ENCODE assay signal across 8 cellular contexts in the genomic region with DNA sequence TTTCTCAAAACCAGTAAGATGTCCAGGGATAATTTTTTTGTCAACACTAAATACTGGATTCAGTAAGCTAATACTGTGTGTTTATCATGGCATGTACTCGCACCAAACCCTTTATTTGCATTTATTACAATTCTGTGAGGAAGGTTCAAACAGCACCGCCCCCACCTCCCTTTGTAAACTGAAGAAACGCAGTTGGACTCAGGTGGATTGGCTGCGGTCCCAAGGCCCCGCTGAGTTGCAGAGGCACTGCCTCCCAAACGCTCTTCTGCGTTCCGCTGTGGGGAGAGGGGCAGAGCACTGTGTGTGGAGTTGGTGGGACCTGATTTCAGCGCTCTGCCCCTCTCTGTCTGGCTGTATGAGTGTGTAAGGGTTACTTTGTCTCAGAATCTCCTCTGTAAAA. TPM values are rescaled to one million over a fixed set of nuclear protein-coding genes. Genes with fewer than 3 reads are reported as not detected.
DNase-seq lines count a peak whose midpoint lies in the region; ATAC-seq, FAIRE-seq and TF ChIP-seq lines count a peak whose summit lies in the region.

No MANE protein-coding gene starts in this region.

- no peaks in the 10 kb centered on the region for H3K27me3 Mint-ChIP-seq in CD4-positive, alpha-beta memory T cell
- peaks cover 9% of the 10 kb centered on the region for H3K27me3 Mint-ChIP-seq in HFFc6 (ENCODE audit: insufficient read depth)

- H4K20me1 ChIP-seq in keratinocyte (ENCODE audit: control insufficient read depth, extremely low read depth, insufficient read depth, low read length) = no peaks in the 10 kb centered on the region

- H3K9me3 ChIP-seq in CD4-positive, alpha-beta memory T cell (ENCODE audit: control insufficient read depth in 1 of 2, low read length in 2 of 2) = no peaks in the 10 kb centered on the region
- H3K9me3 ChIP-seq in SJSA1 (replicated peaks) (no peaks in the 10 kb centered on the region), keratinocyte (ENCODE audit: control insufficient read depth, low read depth, low read length) (no peaks in the 10 kb centered on the region)

- peaks cover 6 to 26% (median 18%) of the 10 kb centered on the region in 4 donors for H3K4me1 Mint-ChIP-seq in CD4-positive, alpha-beta memory T cell
- peaks cover 27% of the 10 kb centered on the region for H3K4me1 Mint-ChIP-seq in HFFc6 (ENCODE audit: low read depth)

- dilution Hi-C loops in keratinocyte (cut with MboI; ENCODE audit: extremely low pct_ligation_motif_present, low sequenced_read_pairs) = no loop called here

- H3K27me3 ChIP-seq in CD4-positive, alpha-beta memory T cell (ENCODE audit: insufficient read depth, low read length) = no peaks in the 10 kb centered on the region
- H3K27me3 ChIP-seq in SJSA1 (replicated peaks) = no peaks in the 10 kb centered on the region
- H3K27me3 ChIP-seq in keratinocyte (ENCODE audit: control insufficient read depth, extremely low read depth, insufficient read depth, low read length) = no peaks in the 10 kb centered on the region

- no peaks in the 10 kb centered on the region for H3K9me1 ChIP-seq in keratinocyte (ENCODE audit: control insufficient read depth, extremely low read depth, insufficient read depth, low read length)

- POLR2A ChIA-PET in CD4-positive, alpha-beta memory T cell (lab: Charles Lee; ENCODE audit: partially characterized antibody) = interaction anchor here (0.8 to 7.8 kb wide), 5 partner anchors 13 to 77 kb away, joined by 3 to 130 read pairs (median 6); a partner anchor contains a TSS

- no peak overlapping the region for H2AFZ ChIP-seq in keratinocyte (ENCODE audit: control insufficient read depth, low read length)

- H3K9ac ChIP-seq in keratinocyte (ENCODE audit: control insufficient read depth, extremely low read depth, insufficient read depth, low read length) = peak overlapping the region; percentile 95

- ATAC-seq in GM19455 (IDR thresholded peaks at IDR 0.05; ENCODE audit: unreplicated experiment) = no peak
- no peak for ATAC-seq in HG02759 (IDR thresholded peaks at IDR 0.05; ENCODE audit: unreplicated experiment)
- no peak for ATAC-seq in Right ventricle myocardium inferior

- peaks cover 18% of the 10 kb centered on the region for H3K36me3 ChIP-seq in CD4-positive, alpha-beta memory T cell (ENCODE audit: insufficient read depth, low read length)
- H3K36me3 ChIP-seq in SJSA1 (peaks cover 59% of the 10 kb centered on the region), keratinocyte (ENCODE audit: control insufficient read depth in 2 of 2, extremely low read depth in 1 of 2, insufficient read depth in 2 of 2, low read length in 2 of 2) (peaks cover 16 to 22% of the 10 kb centered on the region in 2 experiments)

- H3K4me3 ChIP-seq in CD4-positive, alpha-beta memory T cell (ENCODE audit: low read length in 2 of 2) = no peak overlapping the region
- H3K4me3 ChIP-seq in SJSA1 (peak overlapping the region; percentile 56), keratinocyte (ENCODE audit: control insufficient read depth in 2 of 3, extremely low read depth in 1 of 3, insufficient read depth in 2 of 3, low read depth in 1 of 3, low read length in 3 of 3) (peak overlapping the region; percentile 61 to 80 (median 77))

- H3K79me2 ChIP-seq in keratinocyte (ENCODE audit: control insufficient read depth, insufficient read depth, low read length) = no peaks in the 10 kb centered on the region

- FAIRE-seq in keratinocyte (lab: Jason Lieb, UNC) = no peak

- peaks cover 15% of the 10 kb centered on the region for H3K4me1 ChIP-seq in CD4-positive, alpha-beta memory T cell (ENCODE audit: insufficient read depth, low read length)
- H3K4me1 ChIP-seq in SJSA1 (replicated peaks) (peaks cover 11% of the 10 kb centered on the region), keratinocyte (ENCODE audit: control insufficient read depth, extremely low read depth, insufficient read depth, low read length) (peaks cover 16% of the 10 kb centered on the region)

- peak overlapping the region; percentile 1 for H3K27ac ChIP-seq in CD4-positive, alpha-beta memory T cell (ENCODE audit: low read depth, low read length)
- H3K27ac ChIP-seq in SJSA1 (peak overlapping the region; percentile 98), keratinocyte (ENCODE audit: control insufficient read depth, insufficient read depth, low read length) (no peak overlapping the region)

- H3K36me3 Mint-ChIP-seq in CD4-positive, alpha-beta memory T cell = peaks cover 15 to 40% of the 10 kb centered on the region in 2 donors
- peaks cover 26% of the 10 kb centered on the region for H3K36me3 Mint-ChIP-seq in HFFc6 (ENCODE audit: low read depth)

- DNase-seq in CD4-positive, alpha-beta memory T cell = no peak
- DNase-seq in HFFc6 = no peak
- no peak for DNase-seq in SJSA1 (ENCODE audit: low read depth in 1 of 2, low spot score in 2 of 2)
- no peak for DNase-seq in keratinocyte (ENCODE audit: low read depth, low spot score)
- no peak for DNase-seq in Right ventricle myocardium inferior (ENCODE audit: missing footprints)
- DNase-seq in superior temporal gyrus (ENCODE audit: extremely low spot score) = no peak

- peak overlapping the region in 6 of 7 donors; percentile 42 to 95 (median 78) for H3K27ac Mint-ChIP-seq in CD4-positive, alpha-beta memory T cell
- peak overlapping the region; percentile 96 for H3K27ac Mint-ChIP-seq in HFFc6

- H3K9me3 Mint-ChIP-seq in CD4-positive, alpha-beta memory T cell = peaks cover 0 to 4% (median 0%) of the 10 kb centered on the region in 8 donors
- H3K9me3 Mint-ChIP-seq in HFFc6 = no peaks in the 10 kb centered on the region

- intact Hi-C loops in CD4-positive, alpha-beta memory T cell (cut with micrococcal nuclease) = loop anchor here (1.0 to 2.0 kb wide), 6 partner anchors 21 to 315 kb away; a partner anchor contains a TSS
- intact Hi-C loops in Right ventricle myocardium inferior (cut with DNase I) = loop anchor here (5.0 to 10.0 kb wide), 3 partner anchors 36 to 316 kb away; a partner anchor contains a TSS

- CTCF ChIA-PET in CD4-positive, alpha-beta memory T cell (lab: Charles Lee; ENCODE audit: partially characterized antibody) = interaction anchor here (1.0 to 11.2 kb wide), 21 partner anchors 8 to 316 kb away, joined by 3 to 155 read pairs (median 7); a partner anchor contains a TSS

- TF ChIP-seq CTCF in HFFc6 (IDR thresholded peaks at IDR 0.05) (no peak), keratinocyte (optimal IDR thresholded peaks at IDR 0.05 in 1 of 3, IDR thresholded peaks at IDR 0.05 in 1 of 3, conservative IDR thresholded peaks at IDR 0.05 in 1 of 3; ENCODE audit: extremely low read depth in 1 of 3, insufficient read depth in 2 of 3, low read length in 3 of 3) (no peak)

- H3K4me2 ChIP-seq in keratinocyte (ENCODE audit: control insufficient read depth, extremely low read depth, insufficient read depth, low read depth, low read length) = peak overlapping the region; percentile 87

- H3K4me3 Mint-ChIP-seq in CD4-positive, alpha-beta memory T cell = peak overlapping the region; percentile 60 to 92 (median 86)
- peak overlapping the region; percentile 90 for H3K4me3 Mint-ChIP-seq in HFFc6

RNA-seq across cellular contexts. Expression of a gene that starts 1.2 kb away (rescaled TPM):
- 10 to 100 TPM; 14.0 to 15.6 TPM for total RNA-seq in CD4-positive, alpha-beta memory T cell
- polyA plus RNA-seq in CD4-positive, alpha-beta memory T cell = 1 to 10 TPM; 2.0 to 4.7 TPM
- total RNA-seq in HFFc6 (2021; fragmentation: NEBNext Ultra II Directional; extraction: Animal tissue kit (Norgen Biotek cat#: 25700)) = 10 to 100 TPM; 13.7 to 16.4 (median 14.2) TPM
- total RNA-seq in SJSA1 (2014; rRNA removed; shearing (Covaris generic)) = 31.2 and 51.3 TPM in 2 replicates
- 4.9 to 7.8 TPM (median 7.3 TPM) in 3 replicates for polyA plus RNA-seq in keratinocyte
- polyA plus RNA-seq in keratinocyte (2011; ENCODE audit: low read depth) = 12.3 TPM
- polyA plus RNA-seq in keratinocyte (2011; cell fraction: cytosol; rRNA removed) = 4.4 and 4.6 TPM in 2 replicates
- polyA plus RNA-seq in keratinocyte (2011; cell fraction: nucleus; rRNA removed) = 18.7 and 19.9 TPM in 2 replicates
- polyA plus RNA-seq in keratinocyte (2012; ENCODE audit: low replicate concordance) = 8.1 and 11.2 TPM in 2 replicates
- 1.8 to 4.7 TPM (median 3.1 TPM) in 3 replicates for polyA minus RNA-seq in keratinocyte
- polyA minus RNA-seq in keratinocyte (2011; cell fraction: cytosol; rRNA and poly(A)+ RNA removed) = 4.6 TPM
- 3.5 and 3.6 TPM in 2 replicates for polyA minus RNA-seq in keratinocyte (2011; cell fraction: nucleus; rRNA and poly(A)+ RNA removed)
- 9.0 TPM for total RNA-seq in Right ventricle myocardium inferior

RNA-seq across cellular contexts. Expression of a gene that starts 20.8 kb away (rescaled TPM):
- total RNA-seq in CD4-positive, alpha-beta memory T cell = 10 to 100 TPM; 71.1 to 72.3 TPM
- polyA plus RNA-seq in CD4-positive, alpha-beta memory T cell = 10 to 100 TPM; 41.7 to 68.9 TPM
- 10 to 100 TPM; 65.3 to 77.5 (median 72.1) TPM for total RNA-seq in HFFc6 (2021; fragmentation: NEBNext Ultra II Directional; extraction: Animal tissue kit (Norgen Biotek cat#: 25700))
- 67.9 and 75.5 TPM in 2 replicates for total RNA-seq in SJSA1 (2014; rRNA removed; shearing (Covaris generic))
- polyA plus RNA-seq in keratinocyte = 60.9 to 91.0 TPM (median 63.1 TPM) in 3 replicates
- polyA plus RNA-seq in keratinocyte (2011; ENCODE audit: low read depth) = 71.9 TPM
- 36.0 and 65.6 TPM in 2 replicates for polyA plus RNA-seq in keratinocyte (2011; cell fraction: cytosol; rRNA removed)
- 92.9 and 109 TPM in 2 replicates for polyA plus RNA-seq in keratinocyte (2011; cell fraction: nucleus; rRNA removed)
- polyA plus RNA-seq in keratinocyte (2012; ENCODE audit: low replicate concordance) = 69.1 and 85.0 TPM in 2 replicates
- 76.9 to 110 TPM (median 103 TPM) in 3 replicates for polyA minus RNA-seq in keratinocyte
- 93.0 TPM for polyA minus RNA-seq in keratinocyte (2011; cell fraction: cytosol; rRNA and poly(A)+ RNA removed)
- 91.7 and 99.8 TPM in 2 replicates for polyA minus RNA-seq in keratinocyte (2011; cell fraction: nucleus; rRNA and poly(A)+ RNA removed)
- 25.8 TPM for total RNA-seq in Right ventricle myocardium inferior

RNA-seq across cellular contexts. Expression of a gene that starts 23.6 kb away (rescaled TPM):
- 10 to 100 TPM; 27.4 to 28.3 TPM for total RNA-seq in CD4-positive, alpha-beta memory T cell
- polyA plus RNA-seq in CD4-positive, alpha-beta memory T cell = 10 to 100 TPM; 34.6 to 38.7 TPM
- total RNA-seq in HFFc6 (2021; fragmentation: NEBNext Ultra II Directional; extraction: Animal tissue kit (Norgen Biotek cat#: 25700)) = 10 to 100 TPM; 11.2 to 15.7 (median 13.5) TPM
- 4.9 and 10.0 TPM in 2 replicates for total RNA-seq in SJSA1 (2014; rRNA removed; shearing (Covaris generic))
- 10.6 to 12.1 TPM (median 11.8 TPM) in 3 replicates for polyA plus RNA-seq in keratinocyte
- 14.6 TPM for polyA plus RNA-seq in keratinocyte (2011; ENCODE audit: low read depth)
- polyA plus RNA-seq in keratinocyte (2011; cell fraction: cytosol; rRNA removed) = 7.7 and 9.8 TPM in 2 replicates
- 6.4 and 7.6 TPM in 2 replicates for polyA plus RNA-seq in keratinocyte (2011; cell fraction: nucleus; rRNA removed)
- 9.4 and 12.4 TPM in 2 replicates for polyA plus RNA-seq in keratinocyte (2012; ENCODE audit: low replicate concordance)
- 4.4 to 7.2 TPM (median 6.5 TPM) in 3 replicates for polyA minus RNA-seq in keratinocyte
- 9.4 TPM for polyA minus RNA-seq in keratinocyte (2011; cell fraction: cytosol; rRNA and poly(A)+ RNA removed)
- 2.2 and 4.1 TPM in 2 replicates for polyA minus RNA-seq in keratinocyte (2011; cell fraction: nucleus; rRNA and poly(A)+ RNA removed)
- 18.9 TPM for total RNA-seq in Right ventricle myocardium inferior

RNA-seq across cellular contexts. Expression of a gene that starts 38.4 kb away (rescaled TPM):
- total RNA-seq in CD4-positive, alpha-beta memory T cell = 1 to 10 TPM; 8.1 to 8.6 TPM
- 1 to 10 TPM; 2.3 TPM for polyA plus RNA-seq in CD4-positive, alpha-beta memory T cell
- 100 to 1,000 TPM in 5 of 6 experiments, 10 to 100 TPM in 1; 85.5 to 210 (median 189) TPM for total RNA-seq in HFFc6 (2021; fragmentation: NEBNext Ultra II Directional; extraction: Animal tissue kit (Norgen Biotek cat#: 25700))
- 455 and 500 TPM in 2 replicates for total RNA-seq in SJSA1 (2014; rRNA removed; shearing (Covaris generic))
- polyA plus RNA-seq in keratinocyte = 23.4 to 105 TPM (median 78.4 TPM) in 3 replicates
- 11.3 TPM for polyA plus RNA-seq in keratinocyte (2011; ENCODE audit: low read depth)
- 20.9 and 28.4 TPM in 2 replicates for polyA plus RNA-seq in keratinocyte (2011; cell fraction: cytosol; rRNA removed)
- polyA plus RNA-seq in keratinocyte (2011; cell fraction: nucleus; rRNA removed) = 34.7 and 36.2 TPM in 2 replicates
- 2.1 and 55.4 TPM in 2 replicates for polyA plus RNA-seq in keratinocyte (2012; ENCODE audit: low replicate concordance)
- 21.7 to 136 TPM (median 82.1 TPM) in 3 replicates for polyA minus RNA-seq in keratinocyte
- polyA minus RNA-seq in keratinocyte (2011; cell fraction: cytosol; rRNA and poly(A)+ RNA removed) = 28.0 TPM
- 9.6 and 14.0 TPM in 2 replicates for polyA minus RNA-seq in keratinocyte (2011; cell fraction: nucleus; rRNA and poly(A)+ RNA removed)
- total RNA-seq in Right ventricle myocardium inferior = 4.0 TPM

RNA-seq across cellular contexts. Expression of a gene that starts 52.8 kb away (rescaled TPM):
- 100 to 1,000 TPM; 123 to 126 TPM for total RNA-seq in CD4-positive, alpha-beta memory T cell
- polyA plus RNA-seq in CD4-positive, alpha-beta memory T cell = 10 to 100 TPM in 1 of 2 donors, 1 to 10 TPM in 1; 1.3 to 12.2 TPM
- total RNA-seq in HFFc6 (2021; fragmentation: NEBNext Ultra II Directional; extraction: Animal tissue kit (Norgen Biotek cat#: 25700)) = 10 to 100 TPM; 15.8 to 26.9 (median 23.4) TPM
- 0.85 and 3.9 TPM in 2 replicates for total RNA-seq in SJSA1 (2014; rRNA removed; shearing (Covaris generic))
- polyA plus RNA-seq in keratinocyte = 6.6 to 13.4 TPM (median 9.7 TPM) in 3 replicates
- polyA plus RNA-seq in keratinocyte (2011; ENCODE audit: low read depth) = 7.3 TPM
- 6.5 and 7.6 TPM in 2 replicates for polyA plus RNA-seq in keratinocyte (2011; cell fraction: cytosol; rRNA removed)
- 38.8 and 46.7 TPM in 2 replicates for polyA plus RNA-seq in keratinocyte (2011; cell fraction: nucleus; rRNA removed)
- 9.0 and 9.7 TPM in 2 replicates for polyA plus RNA-seq in keratinocyte (2012; ENCODE audit: low replicate concordance)
- polyA minus RNA-seq in keratinocyte = 16.9 to 46.0 TPM (median 20.4 TPM) in 3 replicates
- 10.2 TPM for polyA minus RNA-seq in keratinocyte (2011; cell fraction: cytosol; rRNA and poly(A)+ RNA removed)
- polyA minus RNA-seq in keratinocyte (2011; cell fraction: nucleus; rRNA and poly(A)+ RNA removed) = 17.4 and 20.3 TPM in 2 replicates
- total RNA-seq in Right ventricle myocardium inferior = 133 TPM

Comparison
In these comparisons a context has a peak if more than half of its experiments do, and no peak if none do; other contexts are left out.
1. H3K4me3 ChIP-seq: peak in SJSA1 (single experiment) and keratinocyte (3 of 3); none in CD4-positive, alpha-beta memory T cell (0 of 2).